In genomic region chr2:219387284-219388126, GRCh38 we compare ENCODE assay signal across 7 cellular contexts.
DNase-seq lines count a peak whose midpoint lies in the region; ATAC-seq and TF ChIP-seq lines count a peak whose summit lies in the region.

Gene DNPEP (minus strand): TSS chr2:219387912. CDS start chr2:219387794, 118 bp downstream.

- peak within 1 kb of the TSS; percentile 85 for H3K4me3 ChIP-seq in astrocyte of the spinal cord (ENCODE audit: low read depth, low read length)
- H3K4me3 ChIP-seq in retinal pigment epithelial cell (ENCODE audit: low read length) = peak within 1 kb of the TSS; percentile 83

- TF ChIP-seq CTCF in astrocyte of the spinal cord (IDR thresholded peaks at IDR 0.05; ENCODE audit: low read depth, low read length) (no peak), retinal pigment epithelial cell (conservative IDR thresholded peaks at IDR 0.05; ENCODE audit: low read depth, low read length) (no peak)

- in situ Hi-C loops in astrocyte of the spinal cord (cut with HindIII; ENCODE audit: low sequenced_read_pairs) = no loop called here

- TF ChIP-seq POLR2A in GM18505 (IDR thresholded peaks at IDR 0.05; ENCODE audit: borderline replicate concordance, extremely low read depth, insufficient read depth, insufficient read length) = peak; percentile 54

- peak; percentile 60 for DNase-seq in NCI-H128 (lab: John Stamatoyannopoulos, UW; ENCODE audit: unreplicated experiment)
- peak; percentile 68 for DNase-seq in T1000 (lab: John Stamatoyannopoulos, UW)
- peak; percentile 91 for DNase-seq in astrocyte of the spinal cord (ENCODE audit: low read depth, low spot score)
- DNase-seq in hippocampal formation (lab: John Stamatoyannopoulos, UW) = peak; percentile 97 to 100
- DNase-seq in retinal pigment epithelial cell (ENCODE audit: low read depth) = peak; percentile 43

- ATAC-seq in GM18505 (IDR thresholded peaks at IDR 0.05; ENCODE audit: unreplicated experiment) (peak; percentile 52), HG02678 (IDR thresholded peaks at IDR 0.05; ENCODE audit: unreplicated experiment) (peak; percentile 60)

Comparison
In these comparisons a context has a peak if more than half of its experiments do, and no peak if none do; other contexts are left out.
1. Peak in every context shown above with its lines: DNase-seq, ATAC-seq and H3K4me3 ChIP-seq.
2. DNase-seq: peak in every context shown above with its lines; median percentile 98 in hippocampal formation; 91 in astrocyte of the spinal cord; 68 in T1000; 60 in NCI-H128; 43 in retinal pigment epithelial cell.